Comparison of ENCODE assay signal across 8 cellular contexts in genomic region chr2:55518846-55519167, GRCh38. TPM values are rescaled to one million over a fixed set of nuclear protein-coding genes. Genes with fewer than 3 reads are reported as not detected.
DNase-seq lines count a peak whose midpoint lies in the region; TF ChIP-seq lines count a peak whose summit lies in the region.

No MANE protein-coding gene starts in this region.

- no peaks in the 10 kb centered on the region for H3K9me3 ChIP-seq in OCI-LY1 (ENCODE audit: low read length)

- DNase-seq in SIG-M5 treated with dmso at 0.1 percent for 504 hours (lab: John Stamatoyannopoulos, UW; ENCODE audit: unreplicated experiment) (peak; percentile 23), SIG-M5 (lab: John Stamatoyannopoulos, UW) (no peak), HEK293T (ENCODE audit: extremely low spot score) (peak; percentile 18), coronary artery (ENCODE audit: low spot score) (no peak), medulla oblongata (ENCODE audit: extremely low spot score) (peak; percentile 21), activated gamma-delta T cell treated with Interleukin-2 at 50 U/mL for 16 hours (no peak)

- H3K27ac ChIP-seq in OCI-LY1 (ENCODE audit: low read depth, low read length, poor library complexity, severe bottlenecking) (peak overlapping the region; percentile 60), coronary artery (peak overlapping the region; percentile 84), urinary bladder (ENCODE audit: low read depth) (no peak overlapping the region)

- WGBS in urinary bladder, result 31% methylated on average over 9 of the region's 9 CpGs

- peak overlapping the region; percentile 85 for H3K9ac ChIP-seq in OCI-LY1 (ENCODE audit: low read length)

- H3K4me3 ChIP-seq in OCI-LY1 (ENCODE audit: low read depth, low read length, poor library complexity, severe bottlenecking), result peak overlapping the region; percentile 97
- peak overlapping the region; percentile 79 for H3K4me3 ChIP-seq in coronary artery
- peak overlapping the region; percentile 67 for H3K4me3 ChIP-seq in urinary bladder (ENCODE audit: low read depth, low read length)

- no peaks in the 10 kb centered on the region for H4K20me1 ChIP-seq in OCI-LY1 (ENCODE audit: insufficient read depth, low read length)

- no peaks in the 10 kb centered on the region for H3K79me2 ChIP-seq in OCI-LY1 (ENCODE audit: insufficient read depth, low read length)

- TF ChIP-seq CTCF in OCI-LY1 (IDR thresholded peaks at IDR 0.05; ENCODE audit: low read length), result 0 out of 2 replicates have a peak, but pooled peaks have one; percentile 5
- TF ChIP-seq CTCF in coronary artery (IDR thresholded peaks at IDR 0.05), result no peak

- no peaks in the 10 kb centered on the region for H3K9me2 ChIP-seq in OCI-LY1 (ENCODE audit: low read depth, low read length)

- H3K27me3 ChIP-seq in OCI-LY1 (ENCODE audit: insufficient read depth, low read length), result no peaks in the 10 kb centered on the region

- peak overlapping the region; percentile 76 for H2AFZ ChIP-seq in OCI-LY1 (ENCODE audit: low read length)

- H3K4me2 ChIP-seq in OCI-LY1 (ENCODE audit: low read length), result peak overlapping the region; percentile 96

- no peaks in the 10 kb centered on the region; the same call in 1 of the 2 replicates for H3F3A ChIP-seq in OCI-LY1 (ENCODE audit: insufficient read depth, low read length)

- CTCF ChIA-PET in HEK293T (lab: Yijun Ruan, JAX), result no interaction called here

- POLR2A ChIA-PET in HEK293T (lab: Yijun Ruan, JAX), result interaction anchor here (0.6 to 2.8 kb wide), 14 partner anchors 10 to 286 kb away, joined by 3 to 15 read pairs (median 5); partner anchors contain the start of genes CCDC88A, CLHC1, PPP4R3B and RPS27A

- H3K36me3 ChIP-seq in OCI-LY1 (ENCODE audit: insufficient read depth, low read length) (no peaks in the 10 kb centered on the region), urinary bladder (ENCODE audit: insufficient read depth) (peaks cover 2% of the 10 kb centered on the region)

- H3K4me1 ChIP-seq in OCI-LY1 (ENCODE audit: insufficient read depth, low read length, severe bottlenecking) (peaks cover 16% of the 10 kb centered on the region), urinary bladder (ENCODE audit: insufficient read depth) (no peaks in the 10 kb centered on the region)

TF ChIP-seq in HEK293T, 16 proteins besides CTCF, POLR2A, EP300 and RAD21:
- TF ChIP-seq PKNOX1 (IDR thresholded peaks at IDR 0.05), result no peak

RNA-seq across cellular contexts. Expression of gene CFAP36, which starts 0.7 kb away (rescaled TPM):
- 31.0 TPM for total RNA-seq in urinary bladder
- 48.9 TPM for polyA plus RNA-seq in urinary bladder

Comparison
In these comparisons a context has a peak if more than half of its experiments do, and no peak if none do; other contexts are left out.
1. DNase-seq: peak in SIG-M5 treated with dmso at 0.1 percent for 504 hours (single experiment), HEK293T (single experiment) and medulla oblongata (single experiment); none in SIG-M5 (single experiment), coronary artery (single experiment) and activated gamma-delta T cell treated with Interleukin-2 at 50 U/mL for 16 hours (single experiment).
2. Peak in every context shown above with its lines, with median percentiles within 50 percentile points of each other: H3K4me3 ChIP-seq.